ENCODE assay signal across 8 cellular contexts in genomic region chr16:66549284-66550131, GRCh38.
DNase-seq lines count a peak whose midpoint lies in the region; ATAC-seq and TF ChIP-seq lines count a peak whose summit lies in the region.

TK2 (minus strand) TSS chr16:66550122; CDS start chr16:66550061, 61 bp downstream.

- H3K27ac ChIP-seq in brain microvascular endothelial cell, result peak within 1 kb of the TSS; percentile 84

- H3K36me3 ChIP-seq in brain microvascular endothelial cell (replicated peaks), result no peaks in the 10 kb centered on the region

- peak within 1 kb of the TSS; percentile 68 for H3K4me3 ChIP-seq in brain microvascular endothelial cell (ENCODE audit: low read depth, low read length)
- H3K4me3 ChIP-seq in iPS-11a (ENCODE audit: low read depth, low read length), result peak within 1 kb of the TSS; percentile 28
- H3K4me3 ChIP-seq in retinal pigment epithelial cell (ENCODE audit: low read length), result peak within 1 kb of the TSS; percentile 70

- ATAC-seq in GM19035 (IDR thresholded peaks at IDR 0.05; ENCODE audit: unreplicated experiment), result no peak

- TF ChIP-seq CTCF in GM12874 (IDR thresholded peaks at IDR 0.05; ENCODE audit: insufficient read depth, low read depth, low read length) (0 out of 2 replicates have a peak, but pooled peaks have one; percentile 24), brain microvascular endothelial cell (IDR thresholded peaks at IDR 0.05; ENCODE audit: low read depth, low read length, missing control alignments) (peak; percentile 29), retinal pigment epithelial cell (conservative IDR thresholded peaks at IDR 0.05; ENCODE audit: low read depth, low read length) (peak; percentile 31)

- in situ Hi-C loops in brain microvascular endothelial cell (cut with HindIII; ENCODE audit: low pct_ligation_motif_present, low sequenced_read_pairs), result no loop called here

- H3K27me3 ChIP-seq in brain microvascular endothelial cell (replicated peaks), result no peaks in the 10 kb centered on the region

- DNase-seq in KG1 (lab: John Stamatoyannopoulos, UW), result peak; percentile 41
- peak; percentile 76 for DNase-seq in UCSD-AML1 (lab: John Stamatoyannopoulos, UW; ENCODE audit: unreplicated experiment)
- peak; percentile 62 for DNase-seq in brain microvascular endothelial cell
- no peak for DNase-seq in retinal pigment epithelial cell (ENCODE audit: low read depth)
- DNase-seq in OCI-M2 (lab: John Stamatoyannopoulos, UW; ENCODE audit: unreplicated experiment), result no peak

Comparison
In these comparisons a context has a peak if more than half of its experiments do, and no peak if none do; other contexts are left out.
1. DNase-seq: peak in KG1 (single experiment), UCSD-AML1 (single experiment) and brain microvascular endothelial cell (single experiment); none in retinal pigment epithelial cell (single experiment) and OCI-M2 (single experiment).
2. Peak in every context shown above with its lines, with median percentiles within 50 percentile points of each other: CTCF ChIP-seq and H3K4me3 ChIP-seq.